Comparison of ENCODE assay signal across 8 cellular contexts in genomic region chr6:78910611-78911134, GRCh38. TPM values are rescaled to one million over a fixed set of nuclear protein-coding genes. Genes with fewer than 3 reads are reported as not detected.
DNase-seq lines count a peak whose midpoint lies in the region; ATAC-seq and TF ChIP-seq lines count a peak whose summit lies in the region.

No MANE protein-coding gene starts in this region.

- no peaks in the 10 kb centered on the region for H3K9me3 Mint-ChIP-seq in activated CD4-positive, alpha-beta T cell treated with anti-CD3 and anti-CD28 coated beads, Interleukin-2, amount 10 ng/mL, durations not matched to agents 7 days and 5 days

- peaks cover 14% of the 10 kb centered on the region for H3K4me1 Mint-ChIP-seq in activated CD4-positive, alpha-beta T cell treated with anti-CD3 and anti-CD28 coated beads, Interleukin-2, amount 10 ng/mL, durations not matched to agents 7 days and 5 days

- CTCF ChIA-PET in activated CD4-positive, alpha-beta T cell treated with anti-CD3 and anti-CD28 coated beads, Interleukin-2, amount 10 ng/mL, durations not matched to agents 7 days and 5 days (lab: Charles Lee): no interaction called here

- peak overlapping the region; percentile 45 for H3K4me3 ChIP-seq in astrocyte of the cerebellum (ENCODE audit: low read depth, low read length)

- H3K27me3 Mint-ChIP-seq in activated CD4-positive, alpha-beta T cell treated with anti-CD3 and anti-CD28 coated beads, Interleukin-2, amount 10 ng/mL, durations not matched to agents 7 days and 5 days: peaks cover 20% of the 10 kb centered on the region

- H3K4me3 Mint-ChIP-seq in activated CD4-positive, alpha-beta T cell treated with anti-CD3 and anti-CD28 coated beads, Interleukin-2, amount 10 ng/mL, durations not matched to agents 7 days and 5 days: peak overlapping the region; percentile 43

- in situ Hi-C loops in astrocyte of the cerebellum (cut with HindIII; ENCODE audit: low sequenced_read_pairs): no loop called here
- in situ Hi-C loops in ACHN (cut with HindIII; ENCODE audit: low pct_ligation_motif_present, low pct_unique_long_range_greater_than_20kb, low sequenced_read_pairs): no loop called here

- no peak overlapping the region for H3K27ac Mint-ChIP-seq in activated CD4-positive, alpha-beta T cell treated with anti-CD3 and anti-CD28 coated beads, Interleukin-2, amount 10 ng/mL, durations not matched to agents 7 days and 5 days

- peak; percentile 20 for DNase-seq in activated CD4-positive, alpha-beta T cell treated with anti-CD3 and anti-CD28 coated beads, Interleukin-2, amount 10 ng/mL, durations not matched to agents 7 days and 5 days
- DNase-seq in activated CD4-positive, alpha-beta T cell treated with anti-CD3 and anti-CD28 coated beads, Interleukin-2, amount 50 U/mL, for 1 hour: no peak
- DNase-seq in astrocyte of the cerebellum (ENCODE audit: low read depth) (no peak), iPS-NIHi7 (ENCODE audit: extremely low spot score) (peak; percentile 84), ACHN (no peak), SIG-M5 (lab: John Stamatoyannopoulos, UW) (no peak)
- peak; percentile 6 to 11 for DNase-seq in stimulated activated CD4-positive, alpha-beta T cell treated with anti-CD3 and anti-CD28 coated beads, Interleukin-4, amount 100 ng/mL, for 48 hours (ENCODE audit: low read depth in 2 of 2)

- POLR2A ChIA-PET in activated CD4-positive, alpha-beta T cell treated with anti-CD3 and anti-CD28 coated beads, Interleukin-2, amount 10 ng/mL, durations not matched to agents 7 days and 5 days (lab: Charles Lee): no interaction called here

- peak; percentile 64 for ATAC-seq in HG03103 (IDR thresholded peaks at IDR 0.05; ENCODE audit: low read depth, unreplicated experiment)

- peaks cover 5% of the 10 kb centered on the region for H3K36me3 Mint-ChIP-seq in activated CD4-positive, alpha-beta T cell treated with anti-CD3 and anti-CD28 coated beads, Interleukin-2, amount 10 ng/mL, durations not matched to agents 7 days and 5 days (ENCODE audit: low read depth)

- TF ChIP-seq CTCF in astrocyte of the cerebellum (IDR thresholded peaks at IDR 0.05; ENCODE audit: low read depth, low read length, missing control alignments): no peak

RNA-seq across cellular contexts. Expression of gene IRAK1BP1, which starts 43.3 kb away (rescaled TPM):
- 1 to 10 TPM; 2.7 to 2.8 TPM for total RNA-seq in activated CD4-positive, alpha-beta T cell treated with anti-CD3 and anti-CD28 coated beads, Interleukin-2, amount 10 ng/mL, durations not matched to agents 7 days and 5 days

Comparison
In these comparisons a context has a peak if more than half of its experiments do, and no peak if none do; other contexts are left out.
1. DNase-seq: peak in activated CD4-positive, alpha-beta T cell treated with anti-CD3 and anti-CD28 coated beads, Interleukin-2, amount 10 ng/mL, durations not matched to agents 7 days and 5 days (single experiment), iPS-NIHi7 (single experiment) and stimulated activated CD4-positive, alpha-beta T cell treated with anti-CD3 and anti-CD28 coated beads, Interleukin-4, amount 100 ng/mL, for 48 hours (2 of 2); none in activated CD4-positive, alpha-beta T cell treated with anti-CD3 and anti-CD28 coated beads, Interleukin-2, amount 50 U/mL, for 1 hour (single experiment), astrocyte of the cerebellum (single experiment), ACHN (single experiment) and SIG-M5 (single experiment).